Comparison of ENCODE assay signal across 11 cellular contexts in genomic region chr1:2393471-2393877, GRCh38. TPM values are rescaled to one million over a fixed set of nuclear protein-coding genes. Genes with fewer than 3 reads are reported as not detected.
DNase-seq lines count a peak whose midpoint lies in the region; ATAC-seq and TF ChIP-seq lines count a peak whose summit lies in the region.
"Had no signal": no experiment of that assay in that cellular context is flagged by ENCODE, and none has a peak within 500 bp of the region (broad histone marks: within the 10 kb centered on the region; RNA-seq: fewer than 3 reads in every experiment).

No MANE protein-coding gene starts in this region.

- H3K36me3 ChIP-seq in ACC112 (ENCODE audit: insufficient read depth, low read length), result peaks cover 14% of the 10 kb centered on the region; the same call in 1 of the 2 replicates
- H3K36me3 ChIP-seq in aorta (ENCODE audit: control insufficient read depth in 1 of 2, insufficient read depth in 2 of 2, low read length in 1 of 2), result peaks cover 0 to 6% of the 10 kb centered on the region in 2 donors

- H3K9me3 ChIP-seq in aorta (ENCODE audit: control insufficient read depth, low read length), result no peaks in the 10 kb centered on the region

- no peak overlapping the region for H2AFZ ChIP-seq in ACC112 (ENCODE audit: low read length, unreplicated experiment)

- peak overlapping the region; percentile 94 for H3K4me3 Mint-ChIP-seq in activated naive CD8-positive, alpha-beta T cell
- peak overlapping the region; percentile 11 for H3K4me3 Mint-ChIP-seq in memory B cell

- H3K4me3 ChIP-seq in ACC112 (ENCODE audit: low read depth, low read length), result peak overlapping the region; percentile 94
- H3K4me3 ChIP-seq in aorta (ENCODE audit: low read length in 2 of 2), result no peak overlapping the region
- H3K4me3 ChIP-seq: lung had no signal

- intact Hi-C loops in aorta (cut with DNase I), result no loop called here

- peak overlapping the region; percentile 34 for H3K27ac Mint-ChIP-seq in activated naive CD8-positive, alpha-beta T cell
- H3K27ac Mint-ChIP-seq in memory B cell, result peak overlapping the region; percentile 72

- no peak for ATAC-seq in memory B cell (ENCODE audit: low read depth)
- ATAC-seq in aorta (ENCODE audit: low FRiP score), result no peak

- H3K36me3 Mint-ChIP-seq in activated naive CD8-positive, alpha-beta T cell, result no peaks in the 10 kb centered on the region
- peaks cover 7% of the 10 kb centered on the region for H3K36me3 Mint-ChIP-seq in memory B cell

- H3K27me3 ChIP-seq in ACC112 (ENCODE audit: insufficient read depth, low read length), result no peaks in the 10 kb centered on the region
- no peaks in the 10 kb centered on the region for H3K27me3 ChIP-seq in aorta (ENCODE audit: control insufficient read depth in 1 of 2, insufficient read depth in 2 of 2, low read length in 1 of 2)

- peaks cover 29% of the 10 kb centered on the region for H3K4me1 Mint-ChIP-seq in activated naive CD8-positive, alpha-beta T cell (ENCODE audit: low read depth)
- peaks cover 34% of the 10 kb centered on the region for H3K4me1 Mint-ChIP-seq in memory B cell

- peak; percentile 3 for TF ChIP-seq POLR2A in GM18951 (IDR thresholded peaks at IDR 0.05; ENCODE audit: extremely low read depth, insufficient read depth, insufficient read length)

- no peaks in the 10 kb centered on the region for H3K27me3 Mint-ChIP-seq in activated naive CD8-positive, alpha-beta T cell
- H3K27me3 Mint-ChIP-seq in memory B cell, result no peaks in the 10 kb centered on the region

- no peak for DNase-seq in memory B cell (ENCODE audit: low spot score in 2 of 2)
- DNase-seq in midbrain (lab: John Stamatoyannopoulos, UW), result no peak
- DNase-seq in aorta, result no peak
- DNase-seq in stimulated activated CD4-positive, alpha-beta T cell treated with anti-CD3 and anti-CD28 coated beads, Interleukin-2, amount 100 ng/mL, for 24 hours, result no peak
- no peak for DNase-seq in NCI-H2171 treated with DMSO at 0.1 percent for 48 hours (lab: John Stamatoyannopoulos, UW)
- DNase-seq: DMS53, NCI-H510A treated with DMSO at 0.1 percent for 48 hours had no signal

- peaks cover 69% of the 10 kb centered on the region for H3K79me2 ChIP-seq in ACC112 (ENCODE audit: control insufficient read depth, insufficient read depth, low read length, unreplicated experiment)

- 58 to 61% methylated on average over 9 of the region's 9 CpGs for WGBS in aorta, 2 donors

- in situ Hi-C loops in GM18951 (cut with MboI; ENCODE audit: low sequenced_read_pairs, unreplicated experiment), result no loop called here

- no peaks in the 10 kb centered on the region for H3K9me3 Mint-ChIP-seq in activated naive CD8-positive, alpha-beta T cell (ENCODE audit: low read depth)
- H3K9me3 Mint-ChIP-seq in memory B cell, result no peaks in the 10 kb centered on the region

- peaks cover 23% of the 10 kb centered on the region for H3K4me1 ChIP-seq in ACC112 (ENCODE audit: control insufficient read depth, insufficient read depth, low read length, unreplicated experiment)
- H3K4me1 ChIP-seq in aorta (ENCODE audit: control insufficient read depth in 1 of 2, insufficient read depth in 2 of 2, low read length in 2 of 2), result no peaks in the 10 kb centered on the region

- H3K27ac ChIP-seq in ACC112 (ENCODE audit: low read depth, low read length) (no peak overlapping the region), aorta (ENCODE audit: low read depth in 1 of 2, low read length in 2 of 2) (no peak overlapping the region)

RNA-seq across cellular contexts. Expression of gene RER1, which starts 1.8 kb away (rescaled TPM):
- total RNA-seq in aorta, result 10 to 100 TPM; 91.0 to 99.8 TPM
- polyA plus RNA-seq in aorta, result 10 to 100 TPM; 41.1 to 75.8 TPM

RNA-seq across cellular contexts. Expression of gene MORN1, which starts 2.1 kb away (rescaled TPM):
- total RNA-seq in aorta, result 10 to 100 TPM in 1 of 2 donors, 1 to 10 TPM in 1; 4.7 to 12.0 TPM
- 1 to 10 TPM in 1 of 2 donors, under 1 TPM in 1; 0.50 to 9.0 TPM for polyA plus RNA-seq in aorta

RNA-seq across cellular contexts. Expression of gene PEX10, which starts 18.9 kb away (rescaled TPM):
- 10 to 100 TPM in 1 of 2 donors, 1 to 10 TPM in 1; 9.8 to 13.1 TPM for total RNA-seq in aorta
- 10 to 100 TPM in 1 of 2 donors, 1 to 10 TPM in 1; 4.0 to 15.3 TPM for polyA plus RNA-seq in aorta
